In the genomic region with DNA sequence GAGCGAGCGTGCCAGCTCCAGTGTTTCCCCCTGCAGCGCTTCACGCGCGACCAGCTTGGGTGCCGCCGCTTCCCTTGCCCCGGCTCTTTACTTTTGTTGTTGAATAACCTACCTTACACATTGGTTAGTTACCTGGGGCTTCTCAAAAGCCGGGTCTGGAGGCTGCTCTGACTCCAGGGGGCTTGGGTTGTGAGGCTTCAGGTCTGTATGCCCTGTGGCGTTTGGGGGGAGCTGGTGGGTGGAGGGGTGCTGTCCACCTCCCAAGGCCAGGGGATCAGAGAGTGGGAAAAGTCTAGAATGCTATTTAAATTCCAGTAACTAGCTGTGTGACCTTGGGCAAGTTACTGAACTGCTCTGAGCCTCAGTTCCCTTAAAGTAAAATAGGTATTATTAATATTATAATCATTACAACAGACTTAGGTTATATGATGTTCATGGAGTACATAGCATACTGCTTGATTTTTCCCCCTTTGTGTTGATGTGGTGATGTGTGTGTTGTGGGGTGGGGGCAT, we compare ENCODE assay signal across 12 cellular contexts. TPM values are rescaled to one million over a fixed set of nuclear protein-coding genes. Genes with fewer than 3 reads are reported as not detected.
DNase-seq lines count a peak whose midpoint lies in the region; ATAC-seq, FAIRE-seq and TF ChIP-seq lines count a peak whose summit lies in the region.
"Had no signal": no experiment of that assay in that cellular context is flagged by ENCODE, and none has a peak within 500 bp of the region (broad histone marks: within the 10 kb centered on the region; RNA-seq: fewer than 3 reads in every experiment).

No MANE protein-coding gene starts in this region.

- dilution Hi-C loops in IMR-90 (cut with HindIII; ENCODE audit: low sequenced_read_pairs, unreplicated experiment): no loop called here

- H3K4me1 ChIP-seq in Caco-2 (no peaks in the 10 kb centered on the region), IMR-90 (ENCODE audit: control insufficient read depth, insufficient read depth, low read length) (no peaks in the 10 kb centered on the region), H1 (replicated peaks in 1 of 4; ENCODE audit: control insufficient read depth in 3 of 4, insufficient read depth in 4 of 4, low read length in 3 of 4) (peaks cover 0 to 5% (median 2%) of the 10 kb centered on the region in 4 experiments; a peak in 4 of 7 replicates), neuronal stem cell (ENCODE audit: control insufficient read depth in 2 of 2, insufficient read depth in 1 of 2, low read depth in 1 of 2, low read length in 2 of 2) (peaks cover 2 to 5% of the 10 kb centered on the region in 2 donors)

- no peaks in the 10 kb centered on the region for H3K9me1 ChIP-seq in IMR-90 (ENCODE audit: insufficient read depth, low read length)

- H3K23me2 ChIP-seq in H1 (ENCODE audit: low read depth, low read length): peaks cover 8% of the 10 kb centered on the region; the same call in 1 of the 2 replicates

- POLR2A ChIA-PET in Caco-2 (lab: Charles Lee) (interaction anchor here (0.9 kb wide), 1 partner anchor 10 kb away, joined by 3 read pairs; no protein-coding TSS in a partner anchor), IMR-90 (lab: Charles Lee; ENCODE audit: unreplicated experiment) (no interaction called here), H1 (lab: Charles Lee; ENCODE audit: partially characterized antibody) (interaction anchor here (0.6 to 1.5 kb wide), 7 partner anchors 12 to 425 kb away, joined by 3 read pairs; no protein-coding TSS in a partner anchor)

- DNase-seq in Caco-2 (no peak), IMR-90 (no peak), H1 (ENCODE audit: low read depth in 1 of 2, low spot score in 2 of 2) (no peak), neuronal stem cell (ENCODE audit: low spot score) (no peak), NCI-H510A (lab: John Stamatoyannopoulos, UW) (no peak), substantia nigra (lab: John Stamatoyannopoulos, UW) (no peak), cardiac septum (ENCODE audit: low spot score) (no peak), G401 (ENCODE audit: low spot score) (no peak)
- DNase-seq: cortex of kidney, NCI-H1417 treated with DMSO at 0.1 percent for 48 hours had no signal

- no peak overlapping the region for H4K8ac ChIP-seq in IMR-90 (ENCODE audit: low read depth in 2 of 2, low read length in 2 of 2)
- H4K8ac ChIP-seq in H1 (ENCODE audit: extremely low read depth, insufficient read depth, low read length): no peak overlapping the region
- no peak overlapping the region for H4K8ac ChIP-seq in neuronal stem cell (ENCODE audit: low read depth, low read length)

- H3K18ac ChIP-seq in IMR-90 (ENCODE audit: low read depth, low read length) (no peak overlapping the region), H1 (ENCODE audit: extremely low read depth, low read length) (no peak overlapping the region), neuronal stem cell (ENCODE audit: low read length) (peak overlapping the region; percentile 23)

- ATAC-seq in IMR-90 (ENCODE audit: low read depth): no peak

- in situ Hi-C loops in IMR-90 (cut with MboI; ENCODE audit: low sequenced_read_pairs): no loop called here
- in situ Hi-C loops in G401 (cut with HindIII; ENCODE audit: low sequenced_read_pairs): no loop called here

- H3K23ac ChIP-seq in IMR-90 (ENCODE audit: low read depth, low read length) (no peak overlapping the region), H1 (ENCODE audit: insufficient read length) (no peak overlapping the region), neuronal stem cell (ENCODE audit: low read depth, low read length, poor library complexity) (peak overlapping the region; percentile 59)

- no peak overlapping the region for H2AK9ac ChIP-seq in IMR-90 (replicated peaks; ENCODE audit: low read depth, low read length, poor library complexity)

- H2BK15ac ChIP-seq in IMR-90 (ENCODE audit: low read depth, low read length) (no peak overlapping the region), H1 (ENCODE audit: low read length) (no peak overlapping the region), neuronal stem cell (ENCODE audit: low read length) (peak overlapping the region; percentile 98)

- H3K4me3 ChIP-seq in Caco-2 (ENCODE audit: low read depth, low read length) (peak overlapping the region; percentile 86), IMR-90 (ENCODE audit: insufficient read depth, low read depth, low read length) (no peak overlapping the region), H1 (ENCODE audit: extremely low read depth in 1 of 4, insufficient read depth in 2 of 4, low read depth in 3 of 4, low read length in 4 of 4) (peak overlapping the region; percentile 36 to 64 (median 50)), neuronal stem cell (ENCODE audit: low read length in 2 of 2) (peak overlapping the region; percentile 36 to 78)

- TF ChIP-seq CTCF in Caco-2 (IDR thresholded peaks at IDR 0.05; ENCODE audit: insufficient read depth in 1 of 2, low read depth in 1 of 2, low read length in 1 of 2, severe bottlenecking in 1 of 2, unreplicated experiment in 1 of 2) (no peak), IMR-90 (conservative IDR thresholded peaks at IDR 0.05; ENCODE audit: low read depth, low read length) (no peak), H1 (IDR thresholded peaks at IDR 0.05; ENCODE audit: control extremely low read depth in 1 of 3, insufficient read depth in 1 of 3, low read depth in 1 of 3, low read length in 3 of 3) (no peak)

- no peaks in the 10 kb centered on the region for H3K79me2 ChIP-seq in H1 (ENCODE audit: control insufficient read depth in 1 of 2, insufficient read depth in 2 of 2, low read length in 2 of 2)

- BruUV-seq in Caco-2 (replicated peaks; lab: Mats Ljungman, UMichigan) (no TSS peak), IMR-90 (replicated peaks; lab: Mats Ljungman, UMichigan) (no TSS peak)

- H3K14ac ChIP-seq in IMR-90 (replicated peaks; ENCODE audit: low read depth, low read length) (no peak overlapping the region), H1 (ENCODE audit: insufficient read length) (no peak overlapping the region), neuronal stem cell (ENCODE audit: low read length) (no peak overlapping the region)

- no peak overlapping the region for H3K9ac ChIP-seq in IMR-90 (ENCODE audit: low read depth, low read length)
- no peak overlapping the region for H3K9ac ChIP-seq in H1 (replicated peaks in 1 of 4; ENCODE audit: extremely low read depth in 1 of 4, low read depth in 3 of 4, low read length in 3 of 4)
- no peak overlapping the region for H3K9ac ChIP-seq in neuronal stem cell (ENCODE audit: low read depth, low read length, poor library complexity)

- no peak overlapping the region; the same call in 1 of the 2 replicates for H2AK5ac ChIP-seq in IMR-90 (ENCODE audit: low read depth, low read length)
- H2AK5ac ChIP-seq in H1 (ENCODE audit: low read depth, low read length): no peak overlapping the region
- no peak overlapping the region for H2AK5ac ChIP-seq in neuronal stem cell (ENCODE audit: low read depth, low read length)

- no peaks in the 10 kb centered on the region for H4K20me1 ChIP-seq in IMR-90 (ENCODE audit: insufficient read depth, low read length)
- H4K20me1 ChIP-seq in H1 (replicated peaks in 1 of 2; ENCODE audit: control insufficient read depth in 1 of 2, insufficient read depth in 2 of 2, low read length in 2 of 2): peaks cover 2 to 4% of the 10 kb centered on the region in 2 experiments

- H3K9me3 Mint-ChIP-seq in Caco-2 (ENCODE audit: unreplicated experiment): no peaks in the 10 kb centered on the region

- TF ChIP-seq RAD21 in IMR-90 (IDR thresholded peaks at IDR 0.05; ENCODE audit: low read length) (no peak), H1 (IDR thresholded peaks at IDR 0.05 in 1 of 2, conservative IDR thresholded peaks at IDR 0.05 in 1 of 2; ENCODE audit: low read depth in 2 of 2, low read length in 2 of 2) (no peak)

- peaks cover 8% of the 10 kb centered on the region for H3K4me1 Mint-ChIP-seq in Caco-2 (ENCODE audit: low read depth, unreplicated experiment)

- H3K56ac ChIP-seq in IMR-90 (ENCODE audit: extremely low read depth, insufficient read depth, low read length): no peak overlapping the region
- no peak overlapping the region for H3K56ac ChIP-seq in H1 (replicated peaks; ENCODE audit: insufficient read length, low read depth, low read length)

- TF ChIP-seq POLR2A in IMR-90 (IDR thresholded peaks at IDR 0.05; ENCODE audit: low read depth, low read length) (no peak), H1 (IDR thresholded peaks at IDR 0.05; ENCODE audit: control extremely low read depth in 1 of 2, low read depth in 2 of 2, low read length in 2 of 2) (no peak)

- H4K5ac ChIP-seq in IMR-90 (ENCODE audit: low read depth, low read length) (no peak overlapping the region), H1 (ENCODE audit: insufficient read length, low read depth, low read length) (no peak overlapping the region)

- H3K36me3 ChIP-seq in Caco-2 (ENCODE audit: control insufficient read depth, insufficient read depth, low read length) (peaks cover 2% of the 10 kb centered on the region; the same call in 1 of the 2 replicates), IMR-90 (ENCODE audit: control insufficient read depth, insufficient read depth, low read length) (no peaks in the 10 kb centered on the region), H1 (ENCODE audit: control insufficient read depth in 2 of 4, insufficient read depth in 4 of 4, low read length in 3 of 4) (no peaks in the 10 kb centered on the region), neuronal stem cell (replicated peaks in 1 of 2; ENCODE audit: control insufficient read depth in 2 of 2, insufficient read depth in 2 of 2, low read length in 2 of 2) (no peaks in the 10 kb centered on the region)

- no peak for FAIRE-seq in H1 (lab: Jason Lieb, UNC)
- FAIRE-seq: urothelium cell line had no signal

- H2BK20ac ChIP-seq in IMR-90 (ENCODE audit: low read depth, low read length) (no peak overlapping the region), H1 (ENCODE audit: low read length) (no peak overlapping the region)

- H3K4me3 Mint-ChIP-seq in Caco-2 (ENCODE audit: unreplicated experiment): peak overlapping the region; percentile 86

- H3K4ac ChIP-seq in IMR-90 (ENCODE audit: low read depth, low read length): no peak overlapping the region
- H3K4ac ChIP-seq in H1 (replicated peaks; ENCODE audit: insufficient read length, low read depth, low read length): no peak overlapping the region
- H3K4ac ChIP-seq in neuronal stem cell (ENCODE audit: low read length): no peak overlapping the region

- H4K91ac ChIP-seq in IMR-90 (ENCODE audit: insufficient read depth, low read depth, low read length): no peak overlapping the region
- no peak overlapping the region for H4K91ac ChIP-seq in H1 (replicated peaks; ENCODE audit: insufficient read length, low read length)
- no peak overlapping the region for H4K91ac ChIP-seq in neuronal stem cell (ENCODE audit: low read depth, low read length, poor library complexity)

- intact Hi-C loops in Caco-2 (cut with micrococcal nuclease; ENCODE audit: unreplicated experiment): loop anchor here (2.0 to 5.0 kb wide), 2 partner anchors 293 to 522 kb away; a partner anchor contains a TSS
- intact Hi-C loops in IMR-90 (cut with micrococcal nuclease): no loop called here
- intact Hi-C loops in cardiac septum (cut with DNase I): no loop called here

- H3K79me1 ChIP-seq in IMR-90 (ENCODE audit: low read depth in 1 of 2, low read length in 2 of 2) (no peaks in the 10 kb centered on the region), H1 (ENCODE audit: low read depth, low read length) (no peaks in the 10 kb centered on the region), neuronal stem cell (ENCODE audit: low read depth, low read length) (no peaks in the 10 kb centered on the region)

- CTCF ChIA-PET in Caco-2 (lab: Charles Lee): interaction anchor here (0.8 to 3.2 kb wide), 3 partner anchors 22 to 291 kb away, joined by 3 to 65 read pairs (median 3); a partner anchor contains a TSS
- CTCF ChIA-PET in IMR-90 (lab: Yijun Ruan, JAX): interaction anchor here (1.4 kb wide), 2 partner anchors 10 to 522 kb away, joined by 3 read pairs; no protein-coding TSS in a partner anchor
- CTCF ChIA-PET in H1 (lab: Charles Lee; ENCODE audit: partially characterized antibody): interaction anchor here (0.6 to 22.0 kb wide), 25 partner anchors 8 to 1370 kb away, joined by 3 to 277 read pairs (median 5); no protein-coding TSS in a partner anchor

- H2BK5ac ChIP-seq in IMR-90 (ENCODE audit: low read depth, low read length, poor library complexity, severe bottlenecking): no peak overlapping the region
- no peak overlapping the region for H2BK5ac ChIP-seq in H1 (ENCODE audit: low read depth, low read length)
- no peak overlapping the region for H2BK5ac ChIP-seq in neuronal stem cell (ENCODE audit: low read length)

- H3K27me3 Mint-ChIP-seq in Caco-2 (ENCODE audit: insufficient read depth, unreplicated experiment): no peaks in the 10 kb centered on the region

- H2BK12ac ChIP-seq in H1 (ENCODE audit: low read depth, low read length) (no peak overlapping the region), neuronal stem cell (ENCODE audit: low read length) (no peak overlapping the region)

- peak overlapping the region; percentile 73 for H3K27ac Mint-ChIP-seq in Caco-2 (ENCODE audit: unreplicated experiment)

- H2BK120ac ChIP-seq in IMR-90 (ENCODE audit: low read depth, low read length): no peak overlapping the region
- H2BK120ac ChIP-seq in H1 (replicated peaks; ENCODE audit: low read depth, low read length): no peak overlapping the region
- no peak overlapping the region for H2BK120ac ChIP-seq in neuronal stem cell (ENCODE audit: low read depth, low read length)

- peak overlapping the region; percentile 81 for H2AFZ ChIP-seq in IMR-90 (replicated peaks; ENCODE audit: low read length, poor library complexity)
- H2AFZ ChIP-seq in H1 (ENCODE audit: low read length): peak overlapping the region; percentile 62; the same call in 1 of the 2 replicates
- peak overlapping the region; percentile 87 for H2AFZ ChIP-seq in neuronal stem cell (ENCODE audit: low read length)

- no peaks in the 10 kb centered on the region for H3K9me3 ChIP-seq in Caco-2
- H3K9me3 ChIP-seq in IMR-90 (ENCODE audit: control insufficient read depth, insufficient read depth, low read length): no peaks in the 10 kb centered on the region
- no peaks in the 10 kb centered on the region for H3K9me3 ChIP-seq in H1 (ENCODE audit: insufficient read depth in 2 of 2, low read depth in 1 of 2, low read length in 1 of 2)
- no peaks in the 10 kb centered on the region for H3K9me3 ChIP-seq in neuronal stem cell (replicated peaks in 1 of 2; ENCODE audit: control insufficient read depth in 2 of 2, insufficient read depth in 1 of 2, low read depth in 1 of 2, low read length in 2 of 2)

- H3K36me3 Mint-ChIP-seq in Caco-2 (ENCODE audit: insufficient read depth, unreplicated experiment): peaks cover 6% of the 10 kb centered on the region

- H3K27me3 ChIP-seq in Caco-2 (replicated peaks; ENCODE audit: control insufficient read depth, insufficient read depth, low read length) (no peaks in the 10 kb centered on the region), IMR-90 (ENCODE audit: control insufficient read depth, insufficient read depth, low read length) (peaks cover 37% of the 10 kb centered on the region), H1 (replicated peaks in 1 of 4; ENCODE audit: control insufficient read depth in 3 of 4, extremely low read depth in 1 of 4, insufficient read depth in 3 of 4, low read length in 3 of 4) (peaks cover 0 to 25% (median 16%) of the 10 kb centered on the region in 4 experiments; a peak in 6 of 7 replicates), neuronal stem cell (ENCODE audit: control insufficient read depth in 3 of 3, insufficient read depth in 3 of 3, low read depth in 1 of 3, low read length in 3 of 3) (peaks cover 0 to 66% (median 19%) of the 10 kb centered on the region in 3 experiments)

- no peak for TF ChIP-seq EP300 in H1 (IDR thresholded peaks at IDR 0.05; ENCODE audit: borderline replicate concordance in 1 of 2, low read depth in 2 of 2, low read length in 2 of 2)

- no peak overlapping the region for H3K27ac ChIP-seq in IMR-90 (ENCODE audit: insufficient read depth, low read length)
- H3K27ac ChIP-seq in H1 (ENCODE audit: low read depth, low read length): no peak overlapping the region
- H3K27ac ChIP-seq in neuronal stem cell (replicated peaks; ENCODE audit: low read length): no peak overlapping the region
- no peak overlapping the region for H3K27ac ChIP-seq in substantia nigra (ENCODE audit: low read depth, low read length, poor library complexity, severe bottlenecking)

- no CpG with 5 or more reads among the region's 11 CpGs for WGBS in IMR-90 (ENCODE audit: extremely low coverage in 2 of 2, insufficient read length in 1 of 2), 2 experiments
- WGBS in H1 (ENCODE audit: extremely low coverage in 1 of 2, insufficient coverage in 1 of 2, insufficient read length in 1 of 2, insufficient replicate concordance in 2 of 2, low coverage in 1 of 2, low lambda C conversion rate in 2 of 2, missing lambda C conversion rate in 1 of 2), 2 experiments: 16% methylated on average over 11 of the region's 11 CpGs; no CpG with 5 or more reads in 1 of the 2 experiments
- no CpG with 5 or more reads among the region's 11 CpGs for WGBS in neuronal stem cell (ENCODE audit: extremely low coverage in 2 of 2, insufficient read length in 2 of 2, insufficient replicate concordance in 1 of 2), 2 donors

- H3K4me2 ChIP-seq in IMR-90 (ENCODE audit: low read depth, low read length) (no peak overlapping the region), H1 (ENCODE audit: insufficient read depth in 1 of 2, low read depth in 2 of 2, low read length in 2 of 2) (peak overlapping the region; percentile 55 to 84), neuronal stem cell (ENCODE audit: insufficient read depth, low read length, poor library complexity, severe bottlenecking) (peak overlapping the region; percentile 85)

RNA-seq across cellular contexts. Expression of a gene that starts 0.8 kb away (rescaled TPM):
- total RNA-seq in Caco-2 (2022) (28.5 and 35.8 TPM in 2 replicates), IMR-90 (2012; rRNA removed) (under 0.01 TPM in 1 of 2 replicates, not detected in the other), cardiac septum (not detected)
- polyA plus RNA-seq in IMR-90 (2012; rRNA removed) (0.05 and 0.16 TPM in 2 replicates), H1 (2011; rRNA removed) (2.5 and 3.5 TPM in 2 replicates)
- polyA plus RNA-seq in IMR-90 (2012; cell fraction: cytosol; rRNA removed): 0.19 TPM in 1 of 2 replicates, not detected in the other
- polyA plus RNA-seq in IMR-90 (2012; cell fraction: nucleus; rRNA removed; ENCODE audit: low replicate concordance): 0.08 and 0.21 TPM in 2 replicates
- total RNA-seq in H1 (2021; fragmentation: NEBNext Ultra II Directional; extraction: Animal tissue kit (Norgen Biotek cat#: 25700)): 2.2 and 3.0 TPM in 2 replicates
- 3.1 TPM for polyA plus RNA-seq in H1 (2011; cell fraction: cytosol; rRNA removed)
- 4.6 TPM for polyA plus RNA-seq in H1 (2011; cell fraction: nucleus; rRNA removed)
- 2.3 to 3.7 TPM (median 3.5 TPM) in 4 replicates for polyA plus RNA-seq in H1 (2012, experiment 1 of 2)
- 1.2 TPM for polyA plus RNA-seq in H1 (2012, experiment 2 of 2)
- 1.2 TPM for polyA plus RNA-seq in H1 (2013, experiment 1 of 2)
- polyA plus RNA-seq in H1 (2013, experiment 2 of 2): 1.4 TPM
- 1.4 and 2.0 TPM in 2 replicates for polyA minus RNA-seq in H1 (2011; rRNA and poly(A)+ RNA removed)
- polyA minus RNA-seq in H1 (2011; cell fraction: cytosol; rRNA and poly(A)+ RNA removed): not detected
- polyA minus RNA-seq in H1 (2011; cell fraction: nucleus; rRNA and poly(A)+ RNA removed): 1.00 TPM
- polyA plus RNA-seq in neuronal stem cell (2013, experiment 1 of 2): 0.45 TPM
- 0.33 TPM for polyA plus RNA-seq in neuronal stem cell (2013, experiment 2 of 2)
- total RNA-seq in G401 (2014; rRNA removed; shearing (Covaris generic)): 21.3 and 28.7 TPM in 2 replicates
- total RNA-seq: SK-MEL-5 had no signal
